ENCODE assay signal across 1 cellular context in the genomic region with DNA sequence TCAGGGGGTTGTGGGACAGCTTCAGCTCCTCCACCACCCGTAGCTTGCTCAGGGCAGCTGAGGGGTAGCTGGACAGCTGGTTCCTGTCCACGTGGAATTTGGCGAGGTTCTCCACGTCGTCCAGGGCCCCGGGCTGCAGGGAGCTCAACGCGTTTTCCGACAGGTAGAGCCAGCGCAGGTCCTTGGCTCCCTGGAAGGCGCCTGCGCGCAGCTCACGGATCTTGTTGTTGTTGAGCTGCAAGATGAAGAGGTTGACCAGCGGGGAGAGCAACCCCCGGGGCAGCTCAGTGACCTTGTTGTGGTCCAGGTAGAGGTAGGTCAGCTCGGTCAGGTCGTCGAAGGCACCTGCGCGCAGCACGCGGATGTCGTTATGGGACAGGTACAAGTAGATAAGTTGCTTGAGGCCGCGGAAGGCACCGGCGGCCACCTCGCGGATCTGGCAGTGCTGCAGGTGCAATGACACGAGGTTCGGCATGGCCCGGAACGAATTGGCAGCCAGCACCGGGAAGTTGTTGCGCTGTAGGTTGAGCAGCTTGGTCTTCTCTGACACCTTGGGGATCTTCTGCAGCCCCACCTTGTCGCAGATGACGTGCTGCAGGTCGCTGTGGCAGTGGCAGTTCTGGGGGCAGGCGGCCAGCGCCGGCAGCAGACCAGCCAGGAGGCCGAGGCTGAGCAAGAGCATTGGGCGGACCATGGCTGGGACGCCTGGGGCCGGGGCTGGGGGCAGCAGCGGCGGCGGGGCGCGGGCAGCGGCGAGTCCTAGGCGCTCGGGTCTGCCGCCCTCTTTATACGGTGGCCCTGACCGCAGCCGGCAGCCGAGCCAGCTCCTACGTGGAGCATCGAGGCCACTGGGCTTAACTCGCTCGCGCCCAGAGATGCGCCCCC.
TF ChIP-seq lines count a peak whose summit lies in the region.

A gene with protein sequence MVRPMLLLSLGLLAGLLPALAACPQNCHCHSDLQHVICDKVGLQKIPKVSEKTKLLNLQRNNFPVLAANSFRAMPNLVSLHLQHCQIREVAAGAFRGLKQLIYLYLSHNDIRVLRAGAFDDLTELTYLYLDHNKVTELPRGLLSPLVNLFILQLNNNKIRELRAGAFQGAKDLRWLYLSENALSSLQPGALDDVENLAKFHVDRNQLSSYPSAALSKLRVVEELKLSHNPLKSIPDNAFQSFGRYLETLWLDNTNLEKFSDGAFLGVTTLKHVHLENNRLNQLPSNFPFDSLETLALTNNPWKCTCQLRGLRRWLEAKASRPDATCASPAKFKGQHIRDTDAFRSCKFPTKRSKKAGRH (minus strand): TSS at position 761 of the 885 bp plus-strand sequence. CDS start 67 bp downstream, at position 694.

TF ChIP-seq in SK-N-SH, 30 proteins besides CTCF, POLR2A, EP300 and RAD21 (continued from another document):
- TF ChIP-seq, protein P1, sequence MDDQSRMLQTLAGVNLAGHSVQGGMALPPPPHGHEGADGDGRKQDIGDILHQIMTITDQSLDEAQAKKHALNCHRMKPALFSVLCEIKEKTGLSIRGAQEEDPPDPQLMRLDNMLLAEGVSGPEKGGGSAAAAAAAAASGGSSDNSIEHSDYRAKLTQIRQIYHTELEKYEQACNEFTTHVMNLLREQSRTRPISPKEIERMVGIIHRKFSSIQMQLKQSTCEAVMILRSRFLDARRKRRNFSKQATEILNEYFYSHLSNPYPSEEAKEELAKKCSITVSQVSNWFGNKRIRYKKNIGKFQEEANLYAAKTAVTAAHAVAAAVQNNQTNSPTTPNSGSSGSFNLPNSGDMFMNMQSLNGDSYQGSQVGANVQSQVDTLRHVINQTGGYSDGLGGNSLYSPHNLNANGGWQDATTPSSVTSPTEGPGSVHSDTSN (IDR thresholded peaks at IDR 0.05), result no peak
- TF ChIP-seq, protein P2, sequence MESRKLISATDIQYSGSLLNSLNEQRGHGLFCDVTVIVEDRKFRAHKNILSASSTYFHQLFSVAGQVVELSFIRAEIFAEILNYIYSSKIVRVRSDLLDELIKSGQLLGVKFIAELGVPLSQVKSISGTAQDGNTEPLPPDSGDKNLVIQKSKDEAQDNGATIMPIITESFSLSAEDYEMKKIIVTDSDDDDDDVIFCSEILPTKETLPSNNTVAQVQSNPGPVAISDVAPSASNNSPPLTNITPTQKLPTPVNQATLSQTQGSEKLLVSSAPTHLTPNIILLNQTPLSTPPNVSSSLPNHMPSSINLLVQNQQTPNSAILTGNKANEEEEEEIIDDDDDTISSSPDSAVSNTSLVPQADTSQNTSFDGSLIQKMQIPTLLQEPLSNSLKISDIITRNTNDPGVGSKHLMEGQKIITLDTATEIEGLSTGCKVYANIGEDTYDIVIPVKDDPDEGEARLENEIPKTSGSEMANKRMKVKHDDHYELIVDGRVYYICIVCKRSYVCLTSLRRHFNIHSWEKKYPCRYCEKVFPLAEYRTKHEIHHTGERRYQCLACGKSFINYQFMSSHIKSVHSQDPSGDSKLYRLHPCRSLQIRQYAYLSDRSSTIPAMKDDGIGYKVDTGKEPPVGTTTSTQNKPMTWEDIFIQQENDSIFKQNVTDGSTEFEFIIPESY (IDR thresholded peaks at IDR 0.05; ENCODE audit: borderline replicate concordance, low read depth), result no peak
- TF ChIP-seq YY1 (IDR thresholded peaks at IDR 0.05; ENCODE audit: low read depth), result no peak
- TF ChIP-seq FOSL2 (IDR thresholded peaks at IDR 0.05; ENCODE audit: borderline replicate concordance, low read depth), result no peak
